10 cellular contexts compared by ENCODE assay signal in the genomic region with DNA sequence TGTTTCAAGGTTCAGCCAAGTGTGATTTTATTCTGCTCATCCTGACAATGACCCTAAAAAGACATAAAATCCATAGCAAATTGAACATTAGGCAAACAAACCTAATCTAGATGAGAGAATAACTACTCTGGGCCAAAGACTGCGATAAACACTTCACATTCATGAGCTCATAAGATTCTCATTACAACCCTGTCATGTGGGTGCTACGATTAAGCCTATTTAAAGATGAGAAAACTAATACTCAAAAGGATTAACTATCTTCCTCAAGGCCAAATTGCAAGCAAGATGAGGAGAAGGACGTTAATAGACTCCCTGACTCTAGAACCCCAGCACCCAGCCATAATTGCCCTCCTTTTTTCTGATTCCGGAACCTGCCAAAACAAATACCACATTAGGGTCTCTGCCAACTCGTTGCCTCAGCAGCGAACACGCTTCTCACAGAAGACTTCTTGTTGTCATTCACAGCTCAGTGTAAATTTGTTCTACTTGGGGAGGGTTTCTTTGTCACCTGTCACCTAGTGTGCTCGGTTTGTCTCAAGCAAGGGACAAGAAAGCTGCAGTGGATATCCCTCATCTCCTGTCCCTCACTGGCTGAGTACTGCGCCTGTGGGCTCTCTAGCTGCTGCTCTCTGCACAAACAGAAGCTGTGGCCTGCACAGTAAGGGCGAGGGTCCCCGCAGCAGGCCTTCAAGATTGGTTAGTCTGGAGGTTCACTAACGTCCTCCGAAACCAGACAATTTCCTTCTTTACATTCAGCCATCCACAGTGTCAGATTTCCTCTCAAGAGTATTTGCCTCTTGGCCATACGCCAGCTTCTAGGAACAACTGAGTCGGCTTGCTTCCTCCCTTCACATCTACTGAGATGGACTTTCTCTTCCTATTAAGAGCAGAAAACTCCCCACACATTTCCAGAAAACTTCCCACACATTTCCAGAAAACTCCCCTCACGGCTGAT.
DNase-seq lines count a peak whose midpoint lies in the region; ATAC-seq and TF ChIP-seq lines count a peak whose summit lies in the region.
"Had no signal": no experiment of that assay in that cellular context is flagged by ENCODE, and none has a peak within 500 bp of the region (broad histone marks: within the 10 kb centered on the region; RNA-seq: fewer than 3 reads in every experiment).

No MANE protein-coding gene starts in this region.

- ATAC-seq in left ventricle myocardium superior (peak; percentile 56), upper lobe of left lung (ENCODE audit: low FRiP score in 2 of 2) (peak; percentile 35 to 48)

- no peak overlapping the region for H3K9ac ChIP-seq in colonic mucosa (ENCODE audit: low read depth in 2 of 2, low read length in 2 of 2)

- H3K4me1 ChIP-seq in upper lobe of left lung (peaks cover 0 to 8% (median 3%) of the 10 kb centered on the region in 4 donors), colonic mucosa (peaks cover 4% of the 10 kb centered on the region), uterus (no peaks in the 10 kb centered on the region)

- no peaks in the 10 kb centered on the region for H3K36me3 ChIP-seq in upper lobe of left lung
- no peaks in the 10 kb centered on the region for H3K36me3 ChIP-seq in colonic mucosa
- no peaks in the 10 kb centered on the region for H3K36me3 ChIP-seq in uterus
- H3K36me3 ChIP-seq in MG63 = no peaks in the 10 kb centered on the region

- TF ChIP-seq CTCF in upper lobe of left lung (IDR thresholded peaks at IDR 0.05) (no peak), colonic mucosa (IDR thresholded peaks at IDR 0.05) (no peak), uterus (IDR thresholded peaks at IDR 0.05) (no peak)

- no peak for TF ChIP-seq POLR2A in upper lobe of left lung (IDR thresholded peaks at IDR 0.05)
- TF ChIP-seq POLR2A in uterus (IDR thresholded peaks at IDR 0.05) = no peak

- no peak overlapping the region for H3K4me3 ChIP-seq in upper lobe of left lung
- H3K4me3 ChIP-seq in colonic mucosa = no peak overlapping the region
- H3K4me3 ChIP-seq in uterus = no peak overlapping the region
- H3K4me3 ChIP-seq in MG63 = no peak overlapping the region

- H3K27ac ChIP-seq in upper lobe of left lung (no peak overlapping the region), colonic mucosa (no peak overlapping the region), uterus (peak overlapping the region in 1 of 2 donors; percentile 39)

- H3K9me3 ChIP-seq in upper lobe of left lung (no peaks in the 10 kb centered on the region), colonic mucosa (no peaks in the 10 kb centered on the region), uterus (no peaks in the 10 kb centered on the region), MG63 (no peaks in the 10 kb centered on the region)

- H3K27me3 ChIP-seq in upper lobe of left lung (no peaks in the 10 kb centered on the region), colonic mucosa (no peaks in the 10 kb centered on the region), uterus (no peaks in the 10 kb centered on the region), MG63 (no peaks in the 10 kb centered on the region)

- WGBS in upper lobe of left lung, 2 donors = 53 to 58% methylated on average over 15 to 16 of the region's 16 CpGs

- intact Hi-C loops in left ventricle myocardium superior (cut with micrococcal nuclease) = no loop called here
- intact Hi-C loops in colonic mucosa (cut with DNase I) = no loop called here
- intact Hi-C loops in uterus (cut with DNase I; ENCODE audit: low total_unique reads) = no loop called here

- no peak for TF ChIP-seq EP300 in upper lobe of left lung (IDR thresholded peaks at IDR 0.05)

- peak; percentile 10 for DNase-seq in NCI-H2171 treated with DMSO at 0.1 percent for 48 hours (lab: John Stamatoyannopoulos, UW)
- no peak for DNase-seq in NCI-H2171 (lab: John Stamatoyannopoulos, UW)
- peak; percentile 40 for DNase-seq in NCI-H82 treated with DMSO at 0.1 percent for 48 hours (lab: John Stamatoyannopoulos, UW; ENCODE audit: unreplicated experiment)
- no peak for DNase-seq in left ventricle myocardium superior
- peak in 1 of 2 donors; percentile 37 for DNase-seq in upper lobe of left lung
- DNase-seq in colonic mucosa = no peak
- DNase-seq in uterus = no peak
- no peak for DNase-seq in MG63
- DNase-seq: activated CD8-positive, alpha-beta memory T cell treated with anti-CD3 and anti-CD28 coated beads, Interleukin-2, amount 50 U/mL, for 48 hours; cerebellar nuclear complex had no signal

Comparison
In these comparisons a context has a peak if more than half of its experiments do, and no peak if none do; other contexts are left out.
1. DNase-seq: peak in NCI-H2171 treated with DMSO at 0.1 percent for 48 hours (single experiment) and NCI-H82 treated with DMSO at 0.1 percent for 48 hours (single experiment); none in NCI-H2171 (single experiment), left ventricle myocardium superior (single experiment), colonic mucosa (single experiment), uterus (0 of 2) and MG63 (single experiment).